Comparison of ENCODE assay signal across 1 cellular context in the genomic region with DNA sequence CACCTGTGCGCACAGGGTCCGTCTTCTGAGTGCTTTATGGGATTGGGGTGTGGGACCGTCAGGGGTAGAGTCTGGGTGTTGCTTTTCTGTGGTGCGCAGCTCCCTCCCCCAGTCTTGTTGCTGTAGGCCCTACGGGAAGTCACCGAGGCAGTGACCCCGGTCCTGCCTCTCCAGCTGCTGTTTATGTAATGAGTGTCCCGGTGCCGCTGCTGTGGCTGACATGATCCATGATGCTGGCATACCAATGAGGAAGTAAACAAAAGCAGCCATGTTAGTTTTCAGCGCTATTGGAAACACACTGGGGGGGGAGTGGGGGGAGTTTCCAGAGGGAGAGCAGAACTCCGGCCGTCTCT.
TF ChIP-seq lines count a peak whose summit lies in the region.

No MANE protein-coding gene starts in this region.

TF ChIP-seq in HepG2, 621 proteins besides CTCF, POLR2A, EP300 and RAD21 (continued from another document and continues in another):
- TF ChIP-seq, protein P1, sequence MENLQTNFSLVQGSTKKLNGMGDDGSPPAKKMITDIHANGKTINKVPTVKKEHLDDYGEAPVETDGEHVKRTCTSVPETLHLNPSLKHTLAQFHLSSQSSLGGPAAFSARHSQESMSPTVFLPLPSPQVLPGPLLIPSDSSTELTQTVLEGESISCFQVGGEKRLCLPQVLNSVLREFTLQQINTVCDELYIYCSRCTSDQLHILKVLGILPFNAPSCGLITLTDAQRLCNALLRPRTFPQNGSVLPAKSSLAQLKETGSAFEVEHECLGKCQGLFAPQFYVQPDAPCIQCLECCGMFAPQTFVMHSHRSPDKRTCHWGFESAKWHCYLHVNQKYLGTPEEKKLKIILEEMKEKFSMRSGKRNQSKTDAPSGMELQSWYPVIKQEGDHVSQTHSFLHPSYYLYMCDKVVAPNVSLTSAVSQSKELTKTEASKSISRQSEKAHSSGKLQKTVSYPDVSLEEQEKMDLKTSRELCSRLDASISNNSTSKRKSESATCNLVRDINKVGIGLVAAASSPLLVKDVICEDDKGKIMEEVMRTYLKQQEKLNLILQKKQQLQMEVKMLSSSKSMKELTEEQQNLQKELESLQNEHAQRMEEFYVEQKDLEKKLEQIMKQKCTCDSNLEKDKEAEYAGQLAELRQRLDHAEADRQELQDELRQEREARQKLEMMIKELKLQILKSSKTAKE (CRISPR knock-in tag; IDR thresholded peaks at IDR 0.05; ENCODE audit: borderline replicate concordance): peak; percentile 68
- no peak for TF ChIP-seq KLF9 (CRISPR knock-in tag; IDR thresholded peaks at IDR 0.05; ENCODE audit: low read depth)
- TF ChIP-seq ZBTB3 (CRISPR knock-in tag; IDR thresholded peaks at IDR 0.05; ENCODE audit: borderline replicate concordance, low read depth): no peak
- no peak for TF ChIP-seq FOSL1 (CRISPR knock-in tag; IDR thresholded peaks at IDR 0.05; ENCODE audit: borderline replicate concordance)
- no peak for TF ChIP-seq EZH2 (conservative IDR thresholded peaks at IDR 0.05; ENCODE audit: low read depth, low read length)
- TF ChIP-seq SRSF9 (IDR thresholded peaks at IDR 0.05; ENCODE audit: borderline replicate concordance, insufficient read depth, low read depth, low read length, poor library complexity, severe bottlenecking): no peak
- no peak; the same call in 1 of the 2 replicates for TF ChIP-seq DPF2 (CRISPR knock-in tag; IDR thresholded peaks at IDR 0.05; ENCODE audit: borderline replicate concordance, low read depth)
- no peak for TF ChIP-seq HNF1A (IDR thresholded peaks at IDR 0.05; ENCODE audit: low read depth)
- TF ChIP-seq HNF1A (CRISPR knock-in tag; IDR thresholded peaks at IDR 0.05; ENCODE audit: borderline replicate concordance): no peak
- TF ChIP-seq, protein P2, sequence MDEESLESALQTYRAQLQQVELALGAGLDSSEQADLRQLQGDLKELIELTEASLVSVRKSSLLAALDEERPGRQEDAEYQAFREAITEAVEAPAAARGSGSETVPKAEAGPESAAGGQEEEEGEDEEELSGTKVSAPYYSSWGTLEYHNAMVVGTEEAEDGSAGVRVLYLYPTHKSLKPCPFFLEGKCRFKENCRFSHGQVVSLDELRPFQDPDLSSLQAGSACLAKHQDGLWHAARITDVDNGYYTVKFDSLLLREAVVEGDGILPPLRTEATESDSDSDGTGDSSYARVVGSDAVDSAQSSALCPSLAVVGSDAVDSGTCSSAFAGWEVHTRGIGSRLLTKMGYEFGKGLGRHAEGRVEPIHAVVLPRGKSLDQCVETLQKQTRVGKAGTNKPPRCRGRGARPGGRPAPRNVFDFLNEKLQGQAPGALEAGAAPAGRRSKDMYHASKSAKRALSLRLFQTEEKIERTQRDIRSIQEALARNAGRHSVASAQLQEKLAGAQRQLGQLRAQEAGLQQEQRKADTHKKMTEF (CRISPR knock-in tag; IDR thresholded peaks at IDR 0.05): 0 out of 2 replicates have a peak, but pooled peaks have one; percentile 3
- TF ChIP-seq, protein P3, sequence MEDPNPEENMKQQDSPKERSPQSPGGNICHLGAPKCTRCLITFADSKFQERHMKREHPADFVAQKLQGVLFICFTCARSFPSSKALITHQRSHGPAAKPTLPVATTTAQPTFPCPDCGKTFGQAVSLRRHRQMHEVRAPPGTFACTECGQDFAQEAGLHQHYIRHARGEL (CRISPR knock-in tag; IDR thresholded peaks at IDR 0.05): no peak
- TF ChIP-seq ZNF101 (CRISPR knock-in tag; IDR thresholded peaks at IDR 0.05; ENCODE audit: borderline replicate concordance, low read depth): no peak
- no peak for TF ChIP-seq SMC3 (IDR thresholded peaks at IDR 0.05; ENCODE audit: low read length)
- TF ChIP-seq NONO (IDR thresholded peaks at IDR 0.05): no peak
- TF ChIP-seq NONO (CRISPR knock-in tag; conservative IDR thresholded peaks at IDR 0.05): no peak
- no peak; the same call in 1 of the 2 replicates for TF ChIP-seq DR1 (CRISPR knock-in tag; IDR thresholded peaks at IDR 0.05)
- no peak for TF ChIP-seq ZNF20 (CRISPR knock-in tag; IDR thresholded peaks at IDR 0.05)
- TF ChIP-seq ZNF329 (CRISPR knock-in tag; IDR thresholded peaks at IDR 0.05; ENCODE audit: low read depth): no peak
- TF ChIP-seq ATF1 (CRISPR knock-in tag; IDR thresholded peaks at IDR 0.05): no peak
- no peak for TF ChIP-seq ZNF530 (CRISPR knock-in tag; IDR thresholded peaks at IDR 0.05; ENCODE audit: low read depth)
- TF ChIP-seq ZC3H4 (CRISPR knock-in tag; IDR thresholded peaks at IDR 0.05; ENCODE audit: borderline replicate concordance): 0 out of 2 replicates have a peak, but pooled peaks have one; percentile 19
- TF ChIP-seq ZNF292 (CRISPR knock-in tag; IDR thresholded peaks at IDR 0.05; ENCODE audit: borderline replicate concordance, low read depth): no peak
- no peak for TF ChIP-seq ZNF839 (CRISPR knock-in tag; IDR thresholded peaks at IDR 0.05; ENCODE audit: borderline replicate concordance)
- 0 out of 2 replicates have a peak, but pooled peaks have one; percentile 13 for TF ChIP-seq NR2C2 (CRISPR knock-in tag; IDR thresholded peaks at IDR 0.05; ENCODE audit: borderline replicate concordance)
- no peak for TF ChIP-seq TOPORS (CRISPR knock-in tag; IDR thresholded peaks at IDR 0.05)
- no peak; the same call in 1 of the 2 replicates for TF ChIP-seq SP4 (CRISPR knock-in tag; IDR thresholded peaks at IDR 0.05)
- TF ChIP-seq SNAPC2 (CRISPR knock-in tag; IDR thresholded peaks at IDR 0.05): no peak
- no peak for TF ChIP-seq ZNF615 (CRISPR knock-in tag; IDR thresholded peaks at IDR 0.05; ENCODE audit: borderline replicate concordance)
- TF ChIP-seq MAF1 (CRISPR knock-in tag; IDR thresholded peaks at IDR 0.05; ENCODE audit: borderline replicate concordance): no peak
- no peak for TF ChIP-seq MIER2 (CRISPR knock-in tag; IDR thresholded peaks at IDR 0.05)
- peak; percentile 71; the same call in 1 of the 2 replicates for TF ChIP-seq ZMAT3 (CRISPR knock-in tag; conservative IDR thresholded peaks at IDR 0.05)
- no peak for TF ChIP-seq ZIK1 (CRISPR knock-in tag; IDR thresholded peaks at IDR 0.05; ENCODE audit: borderline replicate concordance, low read depth)
- TF ChIP-seq, protein P4, sequence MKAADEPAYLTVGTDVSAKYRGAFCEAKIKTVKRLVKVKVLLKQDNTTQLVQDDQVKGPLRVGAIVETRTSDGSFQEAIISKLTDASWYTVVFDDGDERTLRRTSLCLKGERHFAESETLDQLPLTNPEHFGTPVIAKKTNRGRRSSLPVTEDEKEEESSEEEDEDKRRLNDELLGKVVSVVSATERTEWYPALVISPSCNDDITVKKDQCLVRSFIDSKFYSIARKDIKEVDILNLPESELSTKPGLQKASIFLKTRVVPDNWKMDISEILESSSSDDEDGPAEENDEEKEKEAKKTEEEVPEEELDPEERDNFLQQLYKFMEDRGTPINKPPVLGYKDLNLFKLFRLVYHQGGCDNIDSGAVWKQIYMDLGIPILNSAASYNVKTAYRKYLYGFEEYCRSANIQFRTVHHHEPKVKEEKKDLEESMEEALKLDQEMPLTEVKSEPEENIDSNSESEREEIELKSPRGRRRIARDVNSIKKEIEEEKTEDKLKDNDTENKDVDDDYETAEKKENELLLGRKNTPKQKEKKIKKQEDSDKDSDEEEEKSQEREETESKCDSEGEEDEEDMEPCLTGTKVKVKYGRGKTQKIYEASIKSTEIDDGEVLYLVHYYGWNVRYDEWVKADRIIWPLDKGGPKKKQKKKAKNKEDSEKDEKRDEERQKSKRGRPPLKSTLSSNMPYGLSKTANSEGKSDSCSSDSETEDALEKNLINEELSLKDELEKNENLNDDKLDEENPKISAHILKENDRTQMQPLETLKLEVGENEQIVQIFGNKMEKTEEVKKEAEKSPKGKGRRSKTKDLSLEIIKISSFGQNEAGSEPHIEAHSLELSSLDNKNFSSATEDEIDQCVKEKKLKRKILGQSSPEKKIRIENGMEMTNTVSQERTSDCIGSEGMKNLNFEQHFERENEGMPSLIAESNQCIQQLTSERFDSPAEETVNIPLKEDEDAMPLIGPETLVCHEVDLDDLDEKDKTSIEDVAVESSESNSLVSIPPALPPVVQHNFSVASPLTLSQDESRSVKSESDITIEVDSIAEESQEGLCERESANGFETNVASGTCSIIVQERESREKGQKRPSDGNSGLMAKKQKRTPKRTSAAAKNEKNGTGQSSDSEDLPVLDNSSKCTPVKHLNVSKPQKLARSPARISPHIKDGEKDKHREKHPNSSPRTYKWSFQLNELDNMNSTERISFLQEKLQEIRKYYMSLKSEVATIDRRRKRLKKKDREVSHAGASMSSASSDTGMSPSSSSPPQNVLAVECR (CRISPR knock-in tag; IDR thresholded peaks at IDR 0.05; ENCODE audit: borderline replicate concordance): peak; percentile 42; the same call in 1 of the 2 replicates
- TF ChIP-seq SRF (IDR thresholded peaks at IDR 0.05; ENCODE audit: low read depth, low read length): no peak
- TF ChIP-seq ETV6 (CRISPR knock-in tag; conservative IDR thresholded peaks at IDR 0.05): no peak
- TF ChIP-seq, protein P5, sequence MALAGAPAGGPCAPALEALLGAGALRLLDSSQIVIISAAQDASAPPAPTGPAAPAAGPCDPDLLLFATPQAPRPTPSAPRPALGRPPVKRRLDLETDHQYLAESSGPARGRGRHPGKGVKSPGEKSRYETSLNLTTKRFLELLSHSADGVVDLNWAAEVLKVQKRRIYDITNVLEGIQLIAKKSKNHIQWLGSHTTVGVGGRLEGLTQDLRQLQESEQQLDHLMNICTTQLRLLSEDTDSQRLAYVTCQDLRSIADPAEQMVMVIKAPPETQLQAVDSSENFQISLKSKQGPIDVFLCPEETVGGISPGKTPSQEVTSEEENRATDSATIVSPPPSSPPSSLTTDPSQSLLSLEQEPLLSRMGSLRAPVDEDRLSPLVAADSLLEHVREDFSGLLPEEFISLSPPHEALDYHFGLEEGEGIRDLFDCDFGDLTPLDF (CRISPR knock-in tag; IDR thresholded peaks at IDR 0.05): no peak
- TF ChIP-seq TP53 (CRISPR knock-in tag; conservative IDR thresholded peaks at IDR 0.05): 0 out of 2 replicates have a peak, but pooled peaks have one; percentile 40
- no peak for TF ChIP-seq EEA1 (CRISPR knock-in tag; IDR thresholded peaks at IDR 0.05; ENCODE audit: borderline replicate concordance)
- TF ChIP-seq CAMTA2 (CRISPR knock-in tag; IDR thresholded peaks at IDR 0.05; ENCODE audit: borderline replicate concordance): no peak
- TF ChIP-seq ZNF629 (CRISPR knock-in tag; conservative IDR thresholded peaks at IDR 0.05): no peak
- no peak for TF ChIP-seq MLXIP (CRISPR knock-in tag; IDR thresholded peaks at IDR 0.05; ENCODE audit: borderline replicate concordance)
- TF ChIP-seq, protein P6, sequence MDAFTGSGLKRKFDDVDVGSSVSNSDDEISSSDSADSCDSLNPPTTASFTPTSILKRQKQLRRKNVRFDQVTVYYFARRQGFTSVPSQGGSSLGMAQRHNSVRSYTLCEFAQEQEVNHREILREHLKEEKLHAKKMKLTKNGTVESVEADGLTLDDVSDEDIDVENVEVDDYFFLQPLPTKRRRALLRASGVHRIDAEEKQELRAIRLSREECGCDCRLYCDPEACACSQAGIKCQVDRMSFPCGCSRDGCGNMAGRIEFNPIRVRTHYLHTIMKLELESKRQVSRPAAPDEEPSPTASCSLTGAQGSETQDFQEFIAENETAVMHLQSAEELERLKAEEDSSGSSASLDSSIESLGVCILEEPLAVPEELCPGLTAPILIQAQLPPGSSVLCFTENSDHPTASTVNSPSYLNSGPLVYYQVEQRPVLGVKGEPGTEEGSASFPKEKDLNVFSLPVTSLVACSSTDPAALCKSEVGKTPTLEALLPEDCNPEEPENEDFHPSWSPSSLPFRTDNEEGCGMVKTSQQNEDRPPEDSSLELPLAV (CRISPR knock-in tag; conservative IDR thresholded peaks at IDR 0.05; ENCODE audit: low read depth): no peak
